ENCODE assay signal across 1 cellular context in the genomic region with DNA sequence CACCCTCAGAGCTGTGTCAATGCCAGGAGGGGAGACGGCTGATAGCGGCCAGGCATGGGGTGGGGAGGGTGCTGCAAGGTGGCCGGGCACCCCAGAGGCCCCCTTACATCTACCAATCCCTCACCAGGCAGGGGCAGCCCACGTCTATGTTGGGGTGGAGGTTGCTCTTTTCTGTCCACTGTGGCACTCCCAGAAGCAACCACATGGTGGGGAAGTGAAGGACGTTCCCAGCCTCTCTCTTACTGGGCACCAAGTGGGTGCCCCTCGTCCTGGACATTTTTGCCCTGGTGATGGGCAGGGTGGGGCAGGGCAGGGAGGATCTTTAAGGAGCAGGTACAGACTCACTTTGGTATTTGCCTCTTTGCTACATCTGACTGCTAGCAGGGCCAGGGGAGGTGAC.
TF ChIP-seq lines count a peak whose summit lies in the region.

No MANE protein-coding gene starts in this region.

TF ChIP-seq in H1, 55 proteins besides CTCF, POLR2A, EP300 and RAD21:
- TF ChIP-seq CBX8 (IDR thresholded peaks at IDR 0.05; ENCODE audit: borderline replicate concordance, low read depth, low read length), result no peak
